32 cellular contexts compared by ENCODE assay signal in the genomic region with DNA sequence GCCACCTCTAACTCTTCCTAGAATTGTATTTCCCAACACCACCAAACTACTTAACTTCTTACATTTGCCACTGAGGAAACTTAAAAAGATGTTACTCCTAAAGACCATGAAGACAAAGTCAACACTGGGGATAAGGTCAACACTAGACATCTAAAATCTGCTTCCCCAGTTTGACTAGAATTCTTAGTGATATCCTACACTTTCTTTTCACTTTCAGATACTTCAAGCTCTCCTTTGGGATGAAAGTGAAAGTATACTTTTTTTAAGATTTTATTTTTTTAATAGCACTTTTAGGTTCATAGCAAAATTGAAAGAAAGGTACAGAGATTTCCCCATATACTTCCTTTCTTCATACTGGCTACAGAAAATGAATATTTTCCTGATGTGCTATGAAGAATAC.
"Had no signal": no experiment of that assay in that cellular context is flagged by ENCODE, and none has a peak within 500 bp of the region (broad histone marks: within the 10 kb centered on the region; RNA-seq: fewer than 3 reads in every experiment).

No MANE protein-coding gene starts in this region.

- H3K27me3 Mint-ChIP-seq: activated naive CD8-positive, alpha-beta T cell; stimulated activated naive B cell treated with anti-CD40 and anti-IgM and Interleukin-4, amounts not matched to agents 10 μg/mL and 1 μg/mL and 100 μg/mL, for 72 hours had no signal

- H3K4me1 ChIP-seq: neural progenitor cell had no signal

- H3K27me3 ChIP-seq: adrenal gland, cardiac muscle cell, dorsolateral prefrontal cortex, heart left ventricle, neural progenitor cell, stomach, tibial artery, upper lobe of right lung had no signal

- H3K4me3 Mint-ChIP-seq: activated naive CD8-positive, alpha-beta T cell; activated T-cell treated with anti-CD3 and anti-CD28 coated beads, Interleukin-2, amount 50 U/mL, for 72 hours; brain; immature natural killer cell; naive thymus-derived CD8-positive, alpha-beta T cell; neural progenitor cell; stimulated activated naive B cell treated with anti-CD40 and anti-IgM and Interleukin-4, amounts not matched to agents 10 μg/mL and 1 μg/mL and 100 μg/mL, for 72 hours had no signal

- H3K27ac ChIP-seq: adrenal gland, coronary artery, heart left ventricle, neural progenitor cell, stomach, tibial artery, upper lobe of right lung, VCaP had no signal

- H3K36me3 Mint-ChIP-seq: activated naive CD8-positive, alpha-beta T cell; immature natural killer cell; naive thymus-derived CD8-positive, alpha-beta T cell; neural progenitor cell had no signal

- H3K27ac Mint-ChIP-seq: activated naive CD8-positive, alpha-beta T cell; activated T-cell treated with anti-CD3 and anti-CD28 coated beads, Interleukin-2, amount 50 U/mL, for 72 hours; brain; naive thymus-derived CD8-positive, alpha-beta T cell; neural progenitor cell; stimulated activated naive B cell treated with anti-CD40 and anti-IgM and Interleukin-4, amounts not matched to agents 10 μg/mL and 1 μg/mL and 100 μg/mL, for 72 hours had no signal

- H3K36me3 ChIP-seq: adrenal gland, cardiac muscle cell, heart left ventricle, neural progenitor cell, stomach, tibial artery, upper lobe of right lung had no signal

- DNase-seq: activated CD4-positive, alpha-beta T cell treated with anti-CD3 and anti-CD28 coated beads for 4 hours; activated CD4-positive, alpha-beta T cell treated with anti-CD3 and anti-CD28 coated beads, Interleukin-2, amount 50 U/mL, for 4 hours; activated naive CD4-positive, alpha-beta T cell treated with Interleukin-2 at 50 U/mL for 16 hours; activated T-cell treated with anti-CD3 and anti-CD28 coated beads for 4 hours; activated T-cell treated with anti-CD3 and anti-CD28 coated beads, Interleukin-2, amount 50 U/mL, for 72 hours; adrenal gland; aorta; cerebellar nuclear complex; dorsolateral prefrontal cortex; effector memory CD4-positive, alpha-beta T cell; heart left ventricle; hypothalamus; immature natural killer cell; kidney; left colon; mammary epithelial cell; naive thymus-derived CD8-positive, alpha-beta T cell; occipital lobe; posterior cingulate gyrus; right cardiac atrium; stimulated activated CD4-positive, alpha-beta T cell treated with anti-CD3 and anti-CD28 coated beads, Interleukin-15, amount 100 ng/mL, for 24 hours; stimulated activated CD4-positive, alpha-beta T cell treated with anti-CD3 and anti-CD28 coated beads, Interleukin-2, amount 100 ng/mL, for 24 hours; stimulated activated naive B cell treated with anti-CD40 and anti-IgM and Interleukin-4, amounts not matched to agents 10 μg/mL and 1 μg/mL and 100 μg/mL, for 72 hours; stomach; tibial artery; upper lobe of right lung had no signal

- ATAC-seq: activated T-cell treated with anti-CD3 and anti-CD28 coated beads, Interleukin-2, amount 50 U/mL, for 72 hours; heart left ventricle; naive thymus-derived CD8-positive, alpha-beta T cell; right cardiac atrium; stimulated activated naive B cell treated with anti-CD40 and anti-IgM and Interleukin-4, amounts not matched to agents 10 μg/mL and 1 μg/mL and 100 μg/mL, for 72 hours; upper lobe of right lung had no signal

- H3K4me2 ChIP-seq: neural progenitor cell had no signal

- H3K9me3 Mint-ChIP-seq: brain; immature natural killer cell; naive thymus-derived CD8-positive, alpha-beta T cell; stimulated activated naive B cell treated with anti-CD40 and anti-IgM and Interleukin-4, amounts not matched to agents 10 μg/mL and 1 μg/mL and 100 μg/mL, for 72 hours had no signal

- H2AFZ ChIP-seq: neural progenitor cell had no signal

- H3K9me3 ChIP-seq: adrenal gland, heart left ventricle, stomach, tibial artery, upper lobe of right lung had no signal

- H3K4me3 ChIP-seq: adrenal gland, cardiac muscle cell, coronary artery, dorsolateral prefrontal cortex, heart left ventricle, neural progenitor cell, stomach, tibial artery, upper lobe of right lung had no signal

- H3K9ac ChIP-seq: neural progenitor cell had no signal
